ENCODE assay signal across 10 cellular contexts in genomic region chr9:34884732-34885131, GRCh38.
A peak's percentile ranks its signal among the peaks of the same experiment; 100 is the strongest.
DNase-seq lines count a peak whose midpoint lies in the region; ATAC-seq and TF ChIP-seq lines count a peak whose summit lies in the region.
"Had no signal": no experiment of that assay in that cellular context is flagged by ENCODE, and none has a peak within 500 bp of the region (broad histone marks: within the 10 kb centered on the region; RNA-seq: fewer than 3 reads in every experiment).

No MANE protein-coding gene starts in this region.

- peak; percentile 8 to 12 for DNase-seq in activated CD4-positive, alpha-beta T cell treated with anti-CD3 and anti-CD28 coated beads for 24 hours (ENCODE audit: low read depth in 2 of 2)
- DNase-seq in activated CD4-positive, alpha-beta T cell treated with anti-CD3 and anti-CD28 coated beads for 1 hour = no peak
- peak; percentile 12 for DNase-seq in activated CD4-positive, alpha-beta T cell treated with anti-CD3 and anti-CD28 coated beads, Interleukin-2, amount 10 ng/mL, durations not matched to agents 7 days and 5 days
- peak; percentile 3 to 27 (median 15) for DNase-seq in stimulated activated CD4-positive, alpha-beta T cell treated with anti-CD3 and anti-CD28 coated beads, TNF-alpha, amount 100 ng/mL, for 48 hours (ENCODE audit: low read depth in 3 of 3)
- DNase-seq in NCI-H2107 (lab: John Stamatoyannopoulos, UW) = no peak
- DNase-seq in foreskin fibroblast = no peak
- DNase-seq in cerebellar nuclear complex (lab: John Stamatoyannopoulos, UW) = no peak
- DNase-seq: NCI-H226 had no signal

- H3K9me3 Mint-ChIP-seq in activated CD4-positive, alpha-beta T cell treated with anti-CD3 and anti-CD28 coated beads, Interleukin-2, amount 10 ng/mL, durations not matched to agents 7 days and 5 days = no peaks in the 10 kb centered on the region

- POLR2A ChIA-PET in activated CD4-positive, alpha-beta T cell treated with anti-CD3 and anti-CD28 coated beads, Interleukin-2, amount 10 ng/mL, durations not matched to agents 7 days and 5 days (lab: Charles Lee) = no interaction called here

- CTCF ChIA-PET in activated CD4-positive, alpha-beta T cell treated with anti-CD3 and anti-CD28 coated beads, Interleukin-2, amount 10 ng/mL, durations not matched to agents 7 days and 5 days (lab: Charles Lee) = no interaction called here

- H3K27ac Mint-ChIP-seq in activated CD4-positive, alpha-beta T cell treated with anti-CD3 and anti-CD28 coated beads, Interleukin-2, amount 10 ng/mL, durations not matched to agents 7 days and 5 days = no peak overlapping the region

- no peak overlapping the region for H3K4me3 Mint-ChIP-seq in activated CD4-positive, alpha-beta T cell treated with anti-CD3 and anti-CD28 coated beads, Interleukin-2, amount 10 ng/mL, durations not matched to agents 7 days and 5 days

- peak; percentile 41 for ATAC-seq in HG02852 (IDR thresholded peaks at IDR 0.05; ENCODE audit: unreplicated experiment)
- ATAC-seq: A549 had no signal

- peaks cover 11% of the 10 kb centered on the region for H3K27me3 Mint-ChIP-seq in activated CD4-positive, alpha-beta T cell treated with anti-CD3 and anti-CD28 coated beads, Interleukin-2, amount 10 ng/mL, durations not matched to agents 7 days and 5 days

- H3K4me1 Mint-ChIP-seq in activated CD4-positive, alpha-beta T cell treated with anti-CD3 and anti-CD28 coated beads, Interleukin-2, amount 10 ng/mL, durations not matched to agents 7 days and 5 days = no peaks in the 10 kb centered on the region

- H3K4me3 ChIP-seq in foreskin fibroblast (ENCODE audit: low read depth in 1 of 2, low read length in 2 of 2) = no peak overlapping the region
- H3K4me3 ChIP-seq: A549 had no signal

- no peak for TF ChIP-seq CTCF in foreskin fibroblast (IDR thresholded peaks at IDR 0.05; ENCODE audit: low read depth, low read length)

- no peaks in the 10 kb centered on the region for H3K36me3 Mint-ChIP-seq in activated CD4-positive, alpha-beta T cell treated with anti-CD3 and anti-CD28 coated beads, Interleukin-2, amount 10 ng/mL, durations not matched to agents 7 days and 5 days (ENCODE audit: low read depth)

Comparison
In these comparisons a context has a peak if more than half of its experiments do, and no peak if none do; other contexts are left out.
1. DNase-seq: peak in activated CD4-positive, alpha-beta T cell treated with anti-CD3 and anti-CD28 coated beads for 24 hours (2 of 2), activated CD4-positive, alpha-beta T cell treated with anti-CD3 and anti-CD28 coated beads, Interleukin-2, amount 10 ng/mL, durations not matched to agents 7 days and 5 days (single experiment) and stimulated activated CD4-positive, alpha-beta T cell treated with anti-CD3 and anti-CD28 coated beads, TNF-alpha, amount 100 ng/mL, for 48 hours (3 of 3); none in activated CD4-positive, alpha-beta T cell treated with anti-CD3 and anti-CD28 coated beads for 1 hour (single experiment), NCI-H2107 (single experiment), foreskin fibroblast (0 of 2) and cerebellar nuclear complex (0 of 2).